10 cellular contexts compared by ENCODE assay signal in the genomic region with DNA sequence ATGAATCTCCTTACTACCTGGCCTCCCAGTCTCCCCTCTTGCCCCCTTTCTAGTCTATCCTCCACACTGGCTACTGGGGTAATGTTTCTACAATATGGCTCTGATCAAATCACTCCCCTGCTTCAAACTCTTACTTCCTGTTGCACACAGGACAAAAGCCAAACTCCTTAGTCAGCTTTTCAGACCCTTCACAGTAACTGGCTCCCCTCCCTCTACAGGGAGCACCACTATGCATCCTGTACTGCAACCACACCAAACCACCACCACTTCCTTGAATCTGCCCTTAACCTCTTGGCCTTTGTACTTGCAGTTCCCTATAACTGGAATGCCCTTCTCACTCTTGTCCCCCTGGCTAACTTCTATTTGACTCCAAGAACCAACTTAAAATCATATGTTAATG. TPM values are rescaled to one million over a fixed set of nuclear protein-coding genes. Genes with fewer than 3 reads are reported as not detected.
A peak's percentile ranks its signal among the peaks of the same experiment; 100 is the strongest.
DNase-seq lines count a peak whose midpoint lies in the region; ATAC-seq, FAIRE-seq and TF ChIP-seq lines count a peak whose summit lies in the region.
"Had no signal": no experiment of that assay in that cellular context is flagged by ENCODE, and none has a peak within 500 bp of the region (broad histone marks: within the 10 kb centered on the region; RNA-seq: fewer than 3 reads in every experiment).

No MANE protein-coding gene starts in this region.

- H3K4me1 ChIP-seq in keratinocyte (ENCODE audit: control insufficient read depth, extremely low read depth, insufficient read depth, low read length): peaks cover 10% of the 10 kb centered on the region

- H3K4me3 ChIP-seq in keratinocyte (ENCODE audit: control insufficient read depth in 2 of 3, extremely low read depth in 1 of 3, insufficient read depth in 2 of 3, low read depth in 1 of 3, low read length in 3 of 3): no peak overlapping the region

- no peak overlapping the region for H2AFZ ChIP-seq in keratinocyte (ENCODE audit: control insufficient read depth, low read length)

- no peaks in the 10 kb centered on the region for H3K9me1 ChIP-seq in keratinocyte (ENCODE audit: control insufficient read depth, extremely low read depth, insufficient read depth, low read length)

- ATAC-seq in GM18519 (IDR thresholded peaks at IDR 0.05; ENCODE audit: low FRiP score, unreplicated experiment) (no peak), SK-N-SH treated with all-trans-retinoic acid at 6 μM for 48 hours (no peak)

- H3K79me2 ChIP-seq in keratinocyte (ENCODE audit: control insufficient read depth, insufficient read depth, low read length): no peaks in the 10 kb centered on the region

- H3K9ac ChIP-seq in keratinocyte (ENCODE audit: control insufficient read depth, extremely low read depth, insufficient read depth, low read length): no peak overlapping the region

- DNase-seq in AML-193 (lab: John Stamatoyannopoulos, UW): peak; percentile 65 to 71
- no peak for DNase-seq in GM18507 (ENCODE audit: extremely low spot score, insufficient read length, low read depth)
- peak; percentile 37 for DNase-seq in UCSD-AML1 (lab: John Stamatoyannopoulos, UW; ENCODE audit: unreplicated experiment)
- no peak for DNase-seq in keratinocyte (ENCODE audit: low read depth, low spot score)
- DNase-seq in NCI-H2196 treated with DMSO at 0.1 percent for 48 hours (lab: John Stamatoyannopoulos, UW; ENCODE audit: unreplicated experiment): no peak
- DNase-seq in AG08395 (ENCODE audit: low spot score): no peak
- DNase-seq: Calu3, NCI-H1694 treated with DMSO at 0.1 percent for 48 hours had no signal

- H3K27ac ChIP-seq in keratinocyte (ENCODE audit: control insufficient read depth, insufficient read depth, low read length): no peak overlapping the region

- TF ChIP-seq CTCF in keratinocyte (optimal IDR thresholded peaks at IDR 0.05 in 1 of 3, IDR thresholded peaks at IDR 0.05 in 1 of 3, conservative IDR thresholded peaks at IDR 0.05 in 1 of 3; ENCODE audit: extremely low read depth in 1 of 3, insufficient read depth in 2 of 3, low read length in 3 of 3): no peak

- dilution Hi-C loops in keratinocyte (cut with MboI; ENCODE audit: extremely low pct_ligation_motif_present, low sequenced_read_pairs): no loop called here

- H3K27me3 ChIP-seq in keratinocyte (ENCODE audit: control insufficient read depth, extremely low read depth, insufficient read depth, low read length): no peaks in the 10 kb centered on the region

- FAIRE-seq in GM18507 (lab: Jason Lieb, UNC) (peak; percentile 36), keratinocyte (lab: Jason Lieb, UNC) (peak; percentile 5)

- no peak overlapping the region for H3K4me2 ChIP-seq in keratinocyte (ENCODE audit: control insufficient read depth, extremely low read depth, insufficient read depth, low read depth, low read length)

- H3K36me3 ChIP-seq in keratinocyte (ENCODE audit: control insufficient read depth in 2 of 2, extremely low read depth in 1 of 2, insufficient read depth in 2 of 2, low read length in 2 of 2): no peaks in the 10 kb centered on the region

- H3K9me3 ChIP-seq in keratinocyte (ENCODE audit: control insufficient read depth, low read depth, low read length): no peaks in the 10 kb centered on the region

- H4K20me1 ChIP-seq in keratinocyte (ENCODE audit: control insufficient read depth, extremely low read depth, insufficient read depth, low read length): no peaks in the 10 kb centered on the region

TF ChIP-seq in SK-N-SH treated with all-trans-retinoic acid at 6 μM for 48 hours, 23 proteins besides CTCF, POLR2A, EP300 and RAD21 (continues in another document):
- TF ChIP-seq, protein P1, sequence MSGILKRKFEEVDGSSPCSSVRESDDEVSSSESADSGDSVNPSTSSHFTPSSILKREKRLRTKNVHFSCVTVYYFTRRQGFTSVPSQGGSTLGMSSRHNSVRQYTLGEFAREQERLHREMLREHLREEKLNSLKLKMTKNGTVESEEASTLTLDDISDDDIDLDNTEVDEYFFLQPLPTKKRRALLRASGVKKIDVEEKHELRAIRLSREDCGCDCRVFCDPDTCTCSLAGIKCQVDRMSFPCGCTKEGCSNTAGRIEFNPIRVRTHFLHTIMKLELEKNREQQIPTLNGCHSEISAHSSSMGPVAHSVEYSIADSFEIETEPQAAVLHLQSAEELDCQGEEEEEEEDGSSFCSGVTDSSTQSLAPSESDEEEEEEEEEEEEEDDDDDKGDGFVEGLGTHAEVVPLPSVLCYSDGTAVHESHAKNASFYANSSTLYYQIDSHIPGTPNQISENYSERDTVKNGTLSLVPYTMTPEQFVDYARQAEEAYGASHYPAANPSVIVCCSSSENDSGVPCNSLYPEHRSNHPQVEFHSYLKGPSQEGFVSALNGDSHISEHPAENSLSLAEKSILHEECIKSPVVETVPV (CRISPR knock-in tag; IDR thresholded peaks at IDR 0.05): no peak
- TF ChIP-seq ESRRG (CRISPR knock-in tag; IDR thresholded peaks at IDR 0.05) (no peak), BACH2 (CRISPR knock-in tag; IDR thresholded peaks at IDR 0.05; ENCODE audit: borderline replicate concordance) (no peak), CSDC2 (CRISPR knock-in tag; IDR thresholded peaks at IDR 0.05) (no peak), RARB (CRISPR knock-in tag; IDR thresholded peaks at IDR 0.05) (no peak), SNAI2 (CRISPR knock-in tag; IDR thresholded peaks at IDR 0.05) (no peak), ZNF565 (CRISPR knock-in tag; conservative IDR thresholded peaks at IDR 0.05; ENCODE audit: low read depth) (no peak), ZFP30 (CRISPR knock-in tag; IDR thresholded peaks at IDR 0.05) (no peak), OSR1 (CRISPR knock-in tag; IDR thresholded peaks at IDR 0.05) (no peak), ZNF70 (CRISPR knock-in tag; IDR thresholded peaks at IDR 0.05) (no peak)
- TF ChIP-seq, protein P2, sequence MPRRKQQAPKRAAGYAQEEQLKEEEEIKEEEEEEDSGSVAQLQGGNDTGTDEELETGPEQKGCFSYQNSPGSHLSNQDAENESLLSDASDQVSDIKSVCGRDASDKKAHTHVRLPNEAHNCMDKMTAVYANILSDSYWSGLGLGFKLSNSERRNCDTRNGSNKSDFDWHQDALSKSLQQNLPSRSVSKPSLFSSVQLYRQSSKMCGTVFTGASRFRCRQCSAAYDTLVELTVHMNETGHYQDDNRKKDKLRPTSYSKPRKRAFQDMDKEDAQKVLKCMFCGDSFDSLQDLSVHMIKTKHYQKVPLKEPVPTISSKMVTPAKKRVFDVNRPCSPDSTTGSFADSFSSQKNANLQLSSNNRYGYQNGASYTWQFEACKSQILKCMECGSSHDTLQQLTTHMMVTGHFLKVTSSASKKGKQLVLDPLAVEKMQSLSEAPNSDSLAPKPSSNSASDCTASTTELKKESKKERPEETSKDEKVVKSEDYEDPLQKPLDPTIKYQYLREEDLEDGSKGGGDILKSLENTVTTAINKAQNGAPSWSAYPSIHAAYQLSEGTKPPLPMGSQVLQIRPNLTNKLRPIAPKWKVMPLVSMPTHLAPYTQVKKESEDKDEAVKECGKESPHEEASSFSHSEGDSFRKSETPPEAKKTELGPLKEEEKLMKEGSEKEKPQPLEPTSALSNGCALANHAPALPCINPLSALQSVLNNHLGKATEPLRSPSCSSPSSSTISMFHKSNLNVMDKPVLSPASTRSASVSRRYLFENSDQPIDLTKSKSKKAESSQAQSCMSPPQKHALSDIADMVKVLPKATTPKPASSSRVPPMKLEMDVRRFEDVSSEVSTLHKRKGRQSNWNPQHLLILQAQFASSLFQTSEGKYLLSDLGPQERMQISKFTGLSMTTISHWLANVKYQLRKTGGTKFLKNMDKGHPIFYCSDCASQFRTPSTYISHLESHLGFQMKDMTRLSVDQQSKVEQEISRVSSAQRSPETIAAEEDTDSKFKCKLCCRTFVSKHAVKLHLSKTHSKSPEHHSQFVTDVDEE (CRISPR knock-in tag; IDR thresholded peaks at IDR 0.05): no peak

RNA-seq across cellular contexts. Expression of a gene that starts 32.2 kb away (rescaled TPM):
- polyA plus RNA-seq in keratinocyte: 17.1 to 29.8 TPM (median 20.8 TPM) in 3 replicates
- 6.6 TPM for polyA plus RNA-seq in keratinocyte (2011; ENCODE audit: low read depth)
- polyA plus RNA-seq in keratinocyte (2011; cell fraction: cytosol; rRNA removed): 14.3 and 23.0 TPM in 2 replicates
- 15.9 and 20.4 TPM in 2 replicates for polyA plus RNA-seq in keratinocyte (2011; cell fraction: nucleus; rRNA removed)
- 17.4 and 40.6 TPM in 2 replicates for polyA plus RNA-seq in keratinocyte (2012; ENCODE audit: low replicate concordance)
- 11.1 to 19.3 TPM (median 18.1 TPM) in 3 replicates for polyA minus RNA-seq in keratinocyte
- 15.7 TPM for polyA minus RNA-seq in keratinocyte (2011; cell fraction: cytosol; rRNA and poly(A)+ RNA removed)
- 6.4 and 8.7 TPM in 2 replicates for polyA minus RNA-seq in keratinocyte (2011; cell fraction: nucleus; rRNA and poly(A)+ RNA removed)

RNA-seq across cellular contexts. Expression of a gene that starts 34.8 kb away (rescaled TPM):
- 5.0 to 9.3 TPM (median 5.4 TPM) in 3 replicates for polyA plus RNA-seq in keratinocyte
- polyA plus RNA-seq in keratinocyte (2011; ENCODE audit: low read depth): 2.6 TPM
- polyA plus RNA-seq in keratinocyte (2011; cell fraction: cytosol; rRNA removed): 3.5 and 5.4 TPM in 2 replicates
- 8.5 and 9.5 TPM in 2 replicates for polyA plus RNA-seq in keratinocyte (2011; cell fraction: nucleus; rRNA removed)
- 3.0 and 10.6 TPM in 2 replicates for polyA plus RNA-seq in keratinocyte (2012; ENCODE audit: low replicate concordance)
- 12.2 to 20.7 TPM (median 12.3 TPM) in 3 replicates for polyA minus RNA-seq in keratinocyte
- 15.5 TPM for polyA minus RNA-seq in keratinocyte (2011; cell fraction: cytosol; rRNA and poly(A)+ RNA removed)
- polyA minus RNA-seq in keratinocyte (2011; cell fraction: nucleus; rRNA and poly(A)+ RNA removed): 9.7 and 14.7 TPM in 2 replicates

RNA-seq across cellular contexts. Expression of a gene that starts 53.0 kb away (rescaled TPM):
- polyA plus RNA-seq in keratinocyte: 7.0 to 9.6 TPM (median 7.1 TPM) in 3 replicates
- 1.2 TPM for polyA plus RNA-seq in keratinocyte (2011; ENCODE audit: low read depth)
- 4.2 and 6.7 TPM in 2 replicates for polyA plus RNA-seq in keratinocyte (2011; cell fraction: cytosol; rRNA removed)
- 22.1 and 33.4 TPM in 2 replicates for polyA plus RNA-seq in keratinocyte (2011; cell fraction: nucleus; rRNA removed)
- polyA plus RNA-seq in keratinocyte (2012; ENCODE audit: low replicate concordance): 3.1 and 15.9 TPM in 2 replicates
- polyA minus RNA-seq in keratinocyte: 3.4 to 4.3 TPM (median 3.4 TPM) in 3 replicates
- 4.2 TPM for polyA minus RNA-seq in keratinocyte (2011; cell fraction: cytosol; rRNA and poly(A)+ RNA removed)
- polyA minus RNA-seq in keratinocyte (2011; cell fraction: nucleus; rRNA and poly(A)+ RNA removed): 8.4 and 10.5 TPM in 2 replicates

RNA-seq across cellular contexts. Expression of a gene that starts 57.1 kb away (rescaled TPM):
- polyA plus RNA-seq in keratinocyte: 36.9 to 53.3 TPM (median 42.5 TPM) in 3 replicates
- polyA plus RNA-seq in keratinocyte (2011; ENCODE audit: low read depth): 14.4 TPM
- 38.4 and 45.5 TPM in 2 replicates for polyA plus RNA-seq in keratinocyte (2011; cell fraction: cytosol; rRNA removed)
- 34.4 and 41.0 TPM in 2 replicates for polyA plus RNA-seq in keratinocyte (2011; cell fraction: nucleus; rRNA removed)
- 50.6 and 56.3 TPM in 2 replicates for polyA plus RNA-seq in keratinocyte (2012; ENCODE audit: low replicate concordance)
- polyA minus RNA-seq in keratinocyte: 30.4 to 77.1 TPM (median 45.8 TPM) in 3 replicates
- 43.5 TPM for polyA minus RNA-seq in keratinocyte (2011; cell fraction: cytosol; rRNA and poly(A)+ RNA removed)
- polyA minus RNA-seq in keratinocyte (2011; cell fraction: nucleus; rRNA and poly(A)+ RNA removed): 10.2 and 11.4 TPM in 2 replicates

Comparison
In these comparisons a context has a peak if more than half of its experiments do, and no peak if none do; other contexts are left out.
1. DNase-seq: peak in AML-193 (2 of 2) and UCSD-AML1 (single experiment); none in GM18507 (single experiment), keratinocyte (single experiment), NCI-H2196 treated with DMSO at 0.1 percent for 48 hours (single experiment) and AG08395 (single experiment).